ENCODE assay signal across 8 cellular contexts in genomic region chr11:113114452-113115027, GRCh38.
DNase-seq lines count a peak whose midpoint lies in the region; ATAC-seq and TF ChIP-seq lines count a peak whose summit lies in the region.

No MANE protein-coding gene starts in this region.

- H3K4ac ChIP-seq in mesendoderm (ENCODE audit: low read depth, low read length) = no peak overlapping the region

- no peak overlapping the region for H4K5ac ChIP-seq in mesendoderm (ENCODE audit: low read length)

- no peak overlapping the region for H3K4me2 ChIP-seq in OCI-LY3 (ENCODE audit: low read length)
- H3K4me2 ChIP-seq in mesendoderm (ENCODE audit: low read length) = no peak overlapping the region

- peaks cover 5% of the 10 kb centered on the region for H3K27me3 ChIP-seq in HL-60 (ENCODE audit: insufficient read depth, poor library complexity, severe bottlenecking)
- H3K27me3 ChIP-seq in OCI-LY3 (ENCODE audit: low read depth, low read length) = peaks cover 51% of the 10 kb centered on the region
- no peaks in the 10 kb centered on the region for H3K27me3 ChIP-seq in mesendoderm (ENCODE audit: insufficient read depth, low read length, poor library complexity)
- H3K27me3 ChIP-seq in aorta (ENCODE audit: control insufficient read depth in 1 of 2, insufficient read depth in 2 of 2, low read length in 1 of 2) = no peaks in the 10 kb centered on the region

- TF ChIP-seq CTCF in HL-60 (IDR thresholded peaks at IDR 0.05; ENCODE audit: insufficient read depth, low read length) (peak; percentile 54), OCI-LY3 (IDR thresholded peaks at IDR 0.05; ENCODE audit: low read depth, low read length) (peak; percentile 48)

- no peak overlapping the region for H4K8ac ChIP-seq in mesendoderm (ENCODE audit: low read depth, low read length)

- H3K56ac ChIP-seq in mesendoderm (ENCODE audit: low read length) = no peak overlapping the region

- no peaks in the 10 kb centered on the region for H3K79me1 ChIP-seq in mesendoderm (ENCODE audit: low read length)

- no peaks in the 10 kb centered on the region for H4K20me1 ChIP-seq in OCI-LY3 (ENCODE audit: insufficient read depth, low read length)

- no CpG with 5 or more reads among the region's 4 CpGs for WGBS in mesendoderm (ENCODE audit: extremely low coverage, insufficient coverage, low lambda C conversion rate)
- WGBS in aorta, 2 donors = 43 to 50% methylated on average over 4 of the region's 4 CpGs

- DNase-seq in COR-L47 (lab: John Stamatoyannopoulos, UW) = peak; percentile 72
- DNase-seq in HL-60 (ENCODE audit: low read depth in 1 of 2, low spot score in 1 of 2) = peak; percentile 4 to 38
- DNase-seq in ecto neural progenitor cell (ENCODE audit: low spot score) = peak; percentile 61
- DNase-seq in mesendoderm = peak; percentile 63
- DNase-seq in aorta = peak; percentile 65 to 77
- no peak for DNase-seq in activated naive CD4-positive, alpha-beta T cell (lab: John Stamatoyannopoulos, UW)

- H3K4me1 ChIP-seq in OCI-LY3 (ENCODE audit: low read length) = no peaks in the 10 kb centered on the region
- H3K4me1 ChIP-seq in mesendoderm (ENCODE audit: control insufficient read depth, low read depth, low read length) = peaks cover 2% of the 10 kb centered on the region
- peaks cover 4 to 7% of the 10 kb centered on the region in 2 donors for H3K4me1 ChIP-seq in aorta (ENCODE audit: control insufficient read depth in 1 of 2, insufficient read depth in 2 of 2, low read length in 2 of 2)

- H3K9ac ChIP-seq in OCI-LY3 (ENCODE audit: low read length) = no peak overlapping the region
- no peak overlapping the region for H3K9ac ChIP-seq in mesendoderm (ENCODE audit: low read length)

- no peak overlapping the region for H2AK5ac ChIP-seq in mesendoderm (ENCODE audit: low read length)

- no peak overlapping the region for H3K18ac ChIP-seq in mesendoderm (ENCODE audit: low read length)

- no peak overlapping the region for H2BK120ac ChIP-seq in mesendoderm (ENCODE audit: low read depth, low read length)

- H3K23ac ChIP-seq in mesendoderm (ENCODE audit: low read length) = no peak overlapping the region

- H3K4me3 ChIP-seq in HL-60 (replicated peaks; ENCODE audit: insufficient read depth, low read length) (no peak overlapping the region), OCI-LY3 (ENCODE audit: low read length) (no peak overlapping the region), mesendoderm (ENCODE audit: low read length) (no peak overlapping the region), aorta (ENCODE audit: low read length in 2 of 2) (peak overlapping the region in 1 of 2 donors; percentile 5)

- H2BK15ac ChIP-seq in mesendoderm (replicated peaks; ENCODE audit: low read depth) = no peak overlapping the region

- H3K9me3 ChIP-seq in OCI-LY3 (ENCODE audit: insufficient read depth, low read length) (no peaks in the 10 kb centered on the region), aorta (ENCODE audit: control insufficient read depth, low read length) (no peaks in the 10 kb centered on the region)

- H3K79me2 ChIP-seq in OCI-LY3 (ENCODE audit: low read length) (no peaks in the 10 kb centered on the region), mesendoderm (ENCODE audit: control insufficient read depth, insufficient read depth, low read length) (no peaks in the 10 kb centered on the region)

- no peak overlapping the region for H2AFZ ChIP-seq in OCI-LY3 (ENCODE audit: low read depth, low read length)

- intact Hi-C loops in aorta (cut with DNase I) = loop anchor here (5.0 to 10.0 kb wide), 5 partner anchors 48 to 830 kb away; no protein-coding TSS in a partner anchor

- H3K27ac ChIP-seq in HL-60 (replicated peaks) (no peak overlapping the region), OCI-LY3 (ENCODE audit: low read length) (no peak overlapping the region), mesendoderm (ENCODE audit: low read depth, low read length) (no peak overlapping the region), aorta (ENCODE audit: low read depth in 1 of 2, low read length in 2 of 2) (peak overlapping the region; percentile 71 to 93)

- H2BK5ac ChIP-seq in mesendoderm (ENCODE audit: low read length) = no peak overlapping the region

- H3K36me3 ChIP-seq in OCI-LY3 (replicated peaks; ENCODE audit: low read depth, low read length) (no peaks in the 10 kb centered on the region), mesendoderm (ENCODE audit: control insufficient read depth, insufficient read depth, low read length) (no peaks in the 10 kb centered on the region), aorta (ENCODE audit: control insufficient read depth in 1 of 2, insufficient read depth in 2 of 2, low read length in 1 of 2) (no peaks in the 10 kb centered on the region)

- ATAC-seq in aorta (ENCODE audit: low FRiP score) (peak; percentile 89), GM18909 (IDR thresholded peaks at IDR 0.05; ENCODE audit: poor library complexity, unreplicated experiment) (no peak)

Comparison
In these comparisons a context has a peak if more than half of its experiments do, and no peak if none do; other contexts are left out.
1. DNase-seq: peak in COR-L47 (single experiment), HL-60 (2 of 2), ecto neural progenitor cell (single experiment), mesendoderm (single experiment) and aorta (2 of 2); none in activated naive CD4-positive, alpha-beta T cell (0 of 4).
2. H3K27ac ChIP-seq: peak in aorta (2 of 2); none in HL-60 (single experiment), OCI-LY3 (single experiment) and mesendoderm (single experiment).